In genomic region chr20:34045294-34045693, GRCh38 we compare ENCODE assay signal across 2 cellular contexts.
TF ChIP-seq lines count a peak whose summit lies in the region.

No MANE protein-coding gene starts in this region.

TF ChIP-seq in IMR-90, 13 proteins besides CTCF, POLR2A, EP300 and RAD21:
- TF ChIP-seq SMC3 (IDR thresholded peaks at IDR 0.05; ENCODE audit: low read depth, low read length) (no peak), CHD1 (IDR thresholded peaks at IDR 0.05; ENCODE audit: low read depth, low read length) (no peak), RFX5 (IDR thresholded peaks at IDR 0.05; ENCODE audit: low read depth, low read length) (no peak), FOS (IDR thresholded peaks at IDR 0.05; ENCODE audit: low read depth, low read length) (no peak), ELK1 (IDR thresholded peaks at IDR 0.05; ENCODE audit: borderline replicate concordance, low read depth, low read length) (no peak), MAZ (IDR thresholded peaks at IDR 0.05; ENCODE audit: borderline replicate concordance, low read depth, low read length) (no peak), RCOR1 (IDR thresholded peaks at IDR 0.05; ENCODE audit: insufficient replicate concordance, low read length) (no peak), CEBPB (IDR thresholded peaks at IDR 0.05; ENCODE audit: low read depth, low read length) (no peak), USF2 (IDR thresholded peaks at IDR 0.05; ENCODE audit: low read depth, low read length) (no peak), MXI1 (IDR thresholded peaks at IDR 0.05; ENCODE audit: borderline replicate concordance, low read depth, low read length) (no peak), NFE2L2 (IDR thresholded peaks at IDR 0.05; ENCODE audit: low read depth, low read length) (no peak), MAFK (IDR thresholded peaks at IDR 0.05; ENCODE audit: low read depth, low read length) (no peak), BHLHE40 (IDR thresholded peaks at IDR 0.05; ENCODE audit: low read depth, low read length) (no peak)

TF ChIP-seq in H1, 55 proteins besides CTCF, POLR2A, EP300 and RAD21:
- TF ChIP-seq POU5F1 (IDR thresholded peaks at IDR 0.05; ENCODE audit: low read depth, low read length) = no peak
